Comparison of ENCODE assay signal across 9 cellular contexts in the genomic region with DNA sequence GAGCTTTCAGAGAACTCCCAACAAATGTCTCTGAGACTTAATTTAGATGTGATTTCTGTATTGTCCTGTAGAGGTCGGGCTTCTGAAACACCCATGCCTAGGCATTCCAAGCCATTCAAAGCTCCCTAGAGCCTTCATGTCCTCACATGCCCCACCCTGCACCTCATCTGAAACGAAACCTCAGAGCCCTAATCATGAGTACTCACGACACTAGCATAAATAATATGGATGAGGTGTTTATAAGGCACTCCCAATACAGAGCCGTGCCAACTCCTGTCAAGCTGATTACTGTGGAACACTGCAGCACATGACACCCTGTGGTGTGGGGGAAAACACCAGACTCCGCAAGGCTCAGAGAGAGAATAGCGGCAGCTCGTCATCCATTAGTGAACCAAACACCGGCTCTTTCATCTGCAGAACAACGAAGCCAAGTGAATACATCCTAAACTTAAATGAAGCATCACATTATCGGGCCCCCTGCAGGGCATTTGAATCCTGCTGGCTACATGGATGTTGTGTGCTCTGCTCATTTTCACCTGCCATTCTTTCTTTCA.
DNase-seq lines count a peak whose midpoint lies in the region; ATAC-seq, FAIRE-seq and TF ChIP-seq lines count a peak whose summit lies in the region.
"Had no signal": no experiment of that assay in that cellular context is flagged by ENCODE, and none has a peak within 500 bp of the region (broad histone marks: within the 10 kb centered on the region; RNA-seq: fewer than 3 reads in every experiment).

No MANE protein-coding gene starts in this region.

- peaks cover 29 to 41% of the 10 kb centered on the region in 2 donors for H3K27me3 Mint-ChIP-seq in stimulated activated naive B cell treated with anti-CD40 and anti-IgM and Interleukin-4, amounts not matched to agents 10 μg/mL and 1 μg/mL and 100 μg/mL, for 72 hours

- ATAC-seq in HG02981 (IDR thresholded peaks at IDR 0.05; ENCODE audit: unreplicated experiment) = peak; percentile 78
- peak; percentile 68 to 77 for ATAC-seq in stimulated activated naive B cell treated with anti-CD40 and anti-IgM and Interleukin-4, amounts not matched to agents 10 μg/mL and 1 μg/mL and 100 μg/mL, for 72 hours (replicated peaks)

- DNase-seq in AG08395 (ENCODE audit: low spot score) (peak; percentile 41), GM12891 (ENCODE audit: insufficient read length, low spot score) (peak; percentile 36), NCI-H2107 (lab: John Stamatoyannopoulos, UW) (peak; percentile 88), amniotic epithelial cell (ENCODE audit: low read depth) (peak; percentile 11), iPS DF 4.7 (ENCODE audit: extremely low read depth, low spot score) (peak; percentile 53)
- DNase-seq in stimulated activated naive B cell treated with anti-CD40 and anti-IgM and Interleukin-4, amounts not matched to agents 10 μg/mL and 1 μg/mL and 100 μg/mL, for 72 hours = no peak
- no peak for DNase-seq in activated effector memory CD4-positive, alpha-beta T cell treated with anti-CD3 and anti-CD28 coated beads, Interleukin-2, amount 50 U/mL, for 16 hours

- no peak for TF ChIP-seq POLR2A in GM12891 (IDR thresholded peaks at IDR 0.05; ENCODE audit: low read depth, low read length)

- H3K4me3 Mint-ChIP-seq in stimulated activated naive B cell treated with anti-CD40 and anti-IgM and Interleukin-4, amounts not matched to agents 10 μg/mL and 1 μg/mL and 100 μg/mL, for 72 hours = no peak overlapping the region

- H3K9me3 Mint-ChIP-seq in stimulated activated naive B cell treated with anti-CD40 and anti-IgM and Interleukin-4, amounts not matched to agents 10 μg/mL and 1 μg/mL and 100 μg/mL, for 72 hours = peaks cover 0 to 1% of the 10 kb centered on the region in 2 donors

- no peaks in the 10 kb centered on the region for H3K36me3 Mint-ChIP-seq in stimulated activated naive B cell treated with anti-CD40 and anti-IgM and Interleukin-4, amounts not matched to agents 10 μg/mL and 1 μg/mL and 100 μg/mL, for 72 hours

- FAIRE-seq in GM12891 (lab: Jason Lieb, UNC) = no peak
- FAIRE-seq: endothelial cell of umbilical vein had no signal

- H3K27ac Mint-ChIP-seq in stimulated activated naive B cell treated with anti-CD40 and anti-IgM and Interleukin-4, amounts not matched to agents 10 μg/mL and 1 μg/mL and 100 μg/mL, for 72 hours = no peak overlapping the region

- peaks cover 0 to 3% of the 10 kb centered on the region in 2 donors for H3K4me1 Mint-ChIP-seq in stimulated activated naive B cell treated with anti-CD40 and anti-IgM and Interleukin-4, amounts not matched to agents 10 μg/mL and 1 μg/mL and 100 μg/mL, for 72 hours

TF ChIP-seq in GM12891, 5 proteins besides CTCF, POLR2A, EP300 and RAD21:
- TF ChIP-seq PAX5 (IDR thresholded peaks at IDR 0.05; ENCODE audit: insufficient read depth, low read length, severe bottlenecking) (no peak), POU2F2 (IDR thresholded peaks at IDR 0.05; ENCODE audit: low read depth, low read length) (no peak), TAF1 (IDR thresholded peaks at IDR 0.05; ENCODE audit: low read depth, low read length) (no peak), POLR2AphosphoS5 (IDR thresholded peaks at IDR 0.05; ENCODE audit: low read depth, low read length) (no peak), SPI1 (IDR thresholded peaks at IDR 0.05; ENCODE audit: low read depth, low read length) (no peak)

Comparison
In these comparisons a context has a peak if more than half of its experiments do, and no peak if none do; other contexts are left out.
1. DNase-seq: peak in AG08395 (single experiment), GM12891 (single experiment), NCI-H2107 (single experiment), amniotic epithelial cell (single experiment) and iPS DF 4.7 (single experiment); none in stimulated activated naive B cell treated with anti-CD40 and anti-IgM and Interleukin-4, amounts not matched to agents 10 μg/mL and 1 μg/mL and 100 μg/mL, for 72 hours (single experiment) and activated effector memory CD4-positive, alpha-beta T cell treated with anti-CD3 and anti-CD28 coated beads, Interleukin-2, amount 50 U/mL, for 16 hours (single experiment).